ENCODE assay signal across 7 cellular contexts in genomic region chr3:127588675-127589577, GRCh38. TPM values are rescaled to one million over a fixed set of nuclear protein-coding genes. Genes with fewer than 3 reads are reported as not detected.
DNase-seq lines count a peak whose midpoint lies in the region; ATAC-seq and TF ChIP-seq lines count a peak whose summit lies in the region.

No MANE protein-coding gene starts in this region.

- no peaks in the 10 kb centered on the region for H3K9me2 ChIP-seq in PC-3 (replicated peaks; ENCODE audit: low read length)

- TF ChIP-seq CTCF in PC-3 (conservative IDR thresholded peaks at IDR 0.05; ENCODE audit: low read depth, low read length) = no peak

- H3K36me3 ChIP-seq in PC-3 (ENCODE audit: low read depth, low read length) (no peaks in the 10 kb centered on the region), mucosa of rectum (ENCODE audit: control insufficient read depth in 2 of 2, insufficient read depth in 2 of 2, low read length in 2 of 2) (peaks cover 0 to 2% of the 10 kb centered on the region in 2 donors)

- peak overlapping the region; percentile 96 for H3K4me2 ChIP-seq in PC-3 (ENCODE audit: low read length)

- H3K27ac ChIP-seq in PC-3 (ENCODE audit: low read length) = no peak overlapping the region
- peak overlapping the region in 1 of 2 donors; percentile 93 for H3K27ac ChIP-seq in mucosa of rectum (ENCODE audit: low read depth in 2 of 2, low read length in 2 of 2)

- H4K20me1 ChIP-seq in PC-3 (ENCODE audit: low read length) = 0 out of 2 replicates have a peak, but pooled peaks cover 8% of the 10 kb centered on the region

- no peaks in the 10 kb centered on the region for H3K27me3 Mint-ChIP-seq in central memory CD8-positive, alpha-beta T cell

- H3K4me3 Mint-ChIP-seq in central memory CD8-positive, alpha-beta T cell = peak overlapping the region; percentile 94

- no peak overlapping the region; the same call in 1 of the 2 replicates for H2AFZ ChIP-seq in PC-3 (ENCODE audit: low read length)

- no peaks in the 10 kb centered on the region for H3K27me3 ChIP-seq in PC-3 (ENCODE audit: low read length)
- no peaks in the 10 kb centered on the region for H3K27me3 ChIP-seq in mucosa of rectum (ENCODE audit: control insufficient read depth in 2 of 2, insufficient read depth in 2 of 2, low read length in 2 of 2)

- no peaks in the 10 kb centered on the region for H3K9me3 ChIP-seq in PC-3 (ENCODE audit: low read length)
- no peaks in the 10 kb centered on the region for H3K9me3 ChIP-seq in mucosa of rectum (ENCODE audit: control insufficient read depth in 2 of 2, low read length in 2 of 2)

- no TSS peak for BruUV-seq in PC-3 (replicated peaks; lab: Mats Ljungman, UMichigan)

- DNase-seq in GM19238 (ENCODE audit: insufficient read length, low spot score) (peak; percentile 33), PC-3 (peak; percentile 48), NCI-H748 treated with DMSO at 0.1 percent for 48 hours (lab: John Stamatoyannopoulos, UW) (no peak), iPS-NIHi7 (ENCODE audit: extremely low spot score) (no peak)
- no peak for DNase-seq in central memory CD8-positive, alpha-beta T cell (ENCODE audit: low spot score in 2 of 2)

- H3K9ac ChIP-seq in PC-3 (ENCODE audit: low read length) (peak overlapping the region; percentile 86), mucosa of rectum (ENCODE audit: low read depth in 1 of 2, low read length in 2 of 2) (peak overlapping the region; percentile 83 to 85)

- H3K79me2 ChIP-seq in PC-3 (ENCODE audit: low read length) = peaks cover 64% of the 10 kb centered on the region

- ATAC-seq in PC-3 (no peak), GM21515 (IDR thresholded peaks at IDR 0.05; ENCODE audit: unreplicated experiment) (no peak)
- no peak for ATAC-seq in central memory CD8-positive, alpha-beta T cell (replicated peaks; ENCODE audit: extremely low read depth, poor library complexity, severe bottlenecking)

- peaks cover 53% of the 10 kb centered on the region for H3K4me1 Mint-ChIP-seq in central memory CD8-positive, alpha-beta T cell

- H3K27ac Mint-ChIP-seq in central memory CD8-positive, alpha-beta T cell (ENCODE audit: low read depth) = no peak overlapping the region

- no peaks in the 10 kb centered on the region for H3F3A ChIP-seq in PC-3 (ENCODE audit: low read length, unreplicated experiment)

- CTCF ChIA-PET in PC-3 (lab: Charles Lee) = interaction anchor here (2.3 kb wide), 1 partner anchor 14 kb away, joined by 13 read pairs; no protein-coding TSS in a partner anchor

- POLR2A ChIA-PET in PC-3 (lab: Charles Lee; ENCODE audit: unreplicated experiment) = no interaction called here

- peak overlapping the region; percentile 83 for H3K4me3 ChIP-seq in PC-3 (ENCODE audit: low read length)
- H3K4me3 ChIP-seq in mucosa of rectum (ENCODE audit: low read length in 2 of 2) = peak overlapping the region; percentile 84 to 89

- peaks cover 10% of the 10 kb centered on the region for H3K36me3 Mint-ChIP-seq in central memory CD8-positive, alpha-beta T cell (ENCODE audit: insufficient read depth)

- intact Hi-C loops in PC-3 (cut with micrococcal nuclease) = no loop called here

- no peaks in the 10 kb centered on the region for H3K9me3 Mint-ChIP-seq in central memory CD8-positive, alpha-beta T cell

- H3K4me1 ChIP-seq in PC-3 (ENCODE audit: insufficient read depth, low read length) = peaks cover 21% of the 10 kb centered on the region
- peaks cover 26 to 28% of the 10 kb centered on the region in 2 donors for H3K4me1 ChIP-seq in mucosa of rectum (ENCODE audit: control insufficient read depth in 2 of 2, insufficient read depth in 2 of 2, low read length in 2 of 2)

RNA-seq across cellular contexts. Expression of gene TPRA1, which starts 1.6 kb away (rescaled TPM):
- total RNA-seq in PC-3 (2014; rRNA removed) = 25.7 and 34.0 TPM in 2 replicates

RNA-seq across cellular contexts. Expression of gene MCM2, which starts 9.3 kb away (rescaled TPM):
- total RNA-seq in PC-3 (2014; rRNA removed) = 131 and 252 TPM in 2 replicates

RNA-seq across cellular contexts. Expression of gene PODXL2, which starts 40.1 kb away (rescaled TPM):
- 32.4 and 45.8 TPM in 2 replicates for total RNA-seq in PC-3 (2014; rRNA removed)

Comparison
In these comparisons a context has a peak if more than half of its experiments do, and no peak if none do; other contexts are left out.
1. DNase-seq: peak in GM19238 (single experiment) and PC-3 (single experiment); none in central memory CD8-positive, alpha-beta T cell (0 of 2), NCI-H748 treated with DMSO at 0.1 percent for 48 hours (single experiment) and iPS-NIHi7 (single experiment).